Comparison of ENCODE assay signal across 8 cellular contexts in genomic region chr4:77293426-77293825, GRCh38.
"Had no signal": no experiment of that assay in that cellular context is flagged by ENCODE, and none has a peak within 500 bp of the region (broad histone marks: within the 10 kb centered on the region; RNA-seq: fewer than 3 reads in every experiment).

No MANE protein-coding gene starts in this region.

- FAIRE-seq: G401.6, GM12878, GM12891, GM12892, GM18507, GM19239 had no signal

- H3K4me3 ChIP-seq: GM12878 had no signal

- DNase-seq: GDM1, GF-D8 had no signal
